Comparison of ENCODE assay signal across 25 cellular contexts in genomic region chr2:17736989-17737388, GRCh38. TPM values are rescaled to one million over a fixed set of nuclear protein-coding genes. Genes with fewer than 3 reads are reported as not detected.
A peak's percentile ranks its signal among the peaks of the same experiment; 100 is the strongest.
DNase-seq lines count a peak whose midpoint lies in the region; ATAC-seq and TF ChIP-seq lines count a peak whose summit lies in the region.
"Had no signal": no experiment of that assay in that cellular context is flagged by ENCODE, and none has a peak within 500 bp of the region (broad histone marks: within the 10 kb centered on the region; RNA-seq: fewer than 3 reads in every experiment).

No MANE protein-coding gene starts in this region.

- H3K27me3 Mint-ChIP-seq in WTC11 (ENCODE audit: low read depth): no peaks in the 10 kb centered on the region
- H3K27me3 Mint-ChIP-seq: central memory CD8-positive, alpha-beta T cell had no signal

- DNase-seq in AG20443 (ENCODE audit: low spot score) (peak; percentile 25), HT1080 (ENCODE audit: low read depth) (peak; percentile 68), brain microvascular endothelial cell (no peak), osteoblast (ENCODE audit: insufficient read length, low spot score, missing footprints) (no peak), WTC11 (ENCODE audit: low spot score) (no peak), BE2C (no peak)
- DNase-seq: activated CD8-positive, alpha-beta memory T cell treated with anti-CD3 and anti-CD28 coated beads for 24 hours; activated naive CD4-positive, alpha-beta T cell treated with Interleukin-2 at 50 U/mL for 16 hours; activated T-cell treated with anti-CD3 and anti-CD28 coated beads, Interleukin-2, amount 50 U/mL, for 4 hours; amniotic stem cell; Calu3; H7; KG1; NCI-H146; NCI-H526 treated with DMSO at 0.1 percent for 48 hours; posterior cingulate gyrus; stimulated activated naive CD8-positive, alpha-beta T cell treated with anti-CD3 and anti-CD28 coated beads, Interleukin-15, Interleukin-2, amounts not matched to agents 100 U/mL and 50 U/mL, for 24 hours; tibial artery had no signal

- no peaks in the 10 kb centered on the region for H4K20me1 ChIP-seq in osteoblast (ENCODE audit: insufficient read depth, low read length)

- no peak overlapping the region for H3K4me3 Mint-ChIP-seq in WTC11
- H3K4me3 Mint-ChIP-seq: activated T-cell treated with anti-CD3 and anti-CD28 coated beads, Interleukin-2, amount 50 U/mL, for 4 hours; central memory CD8-positive, alpha-beta T cell; neural crest cell had no signal

- H3K27me3 ChIP-seq in brain microvascular endothelial cell (replicated peaks) (no peaks in the 10 kb centered on the region), osteoblast (ENCODE audit: insufficient read depth, low read length) (no peaks in the 10 kb centered on the region), BE2C (no peaks in the 10 kb centered on the region)
- H3K27me3 ChIP-seq: gastroesophageal sphincter, tibial artery had no signal

- CTCF ChIA-PET in WTC11 (lab: Charles Lee): no interaction called here

- no peaks in the 10 kb centered on the region for H3K9me3 Mint-ChIP-seq in WTC11
- H3K9me3 Mint-ChIP-seq: activated T-cell treated with anti-CD3 and anti-CD28 coated beads, Interleukin-2, amount 50 U/mL, for 4 hours; central memory CD8-positive, alpha-beta T cell; neural crest cell had no signal

- no peak overlapping the region for H3K27ac Mint-ChIP-seq in WTC11

- peak overlapping the region; percentile 16 for H2AFZ ChIP-seq in osteoblast (ENCODE audit: low read length)

- no peak for TF ChIP-seq CTCF in brain microvascular endothelial cell (IDR thresholded peaks at IDR 0.05; ENCODE audit: low read depth, low read length, missing control alignments)
- no peak for TF ChIP-seq CTCF in osteoblast (IDR thresholded peaks at IDR 0.05; ENCODE audit: extremely low read depth, low read depth, low read length)
- no peak for TF ChIP-seq CTCF in WTC11 (IDR thresholded peaks at IDR 0.05)
- no peak for TF ChIP-seq CTCF in BE2C (IDR thresholded peaks at IDR 0.05; ENCODE audit: low read depth, low read length)

- H3K4me1 ChIP-seq in osteoblast (ENCODE audit: insufficient read depth, low read length) (peaks cover 13% of the 10 kb centered on the region), BE2C (peaks cover 10% of the 10 kb centered on the region)
- H3K4me1 ChIP-seq: gastroesophageal sphincter had no signal

- H3K4me2 ChIP-seq in osteoblast (ENCODE audit: insufficient read depth, low read length): peak overlapping the region; percentile 1

- peak overlapping the region; percentile 86 for H3K27ac ChIP-seq in brain microvascular endothelial cell
- H3K27ac ChIP-seq in osteoblast (ENCODE audit: low read depth, low read length): peak overlapping the region; percentile 74
- H3K27ac ChIP-seq: gastroesophageal sphincter, tibial artery had no signal

- no peaks in the 10 kb centered on the region for H3K9me3 ChIP-seq in osteoblast (ENCODE audit: low read depth, low read length)
- no peaks in the 10 kb centered on the region for H3K9me3 ChIP-seq in BE2C
- H3K9me3 ChIP-seq: gastroesophageal sphincter, tibial artery had no signal

- peaks cover 17% of the 10 kb centered on the region for H3K36me3 ChIP-seq in brain microvascular endothelial cell (replicated peaks)
- H3K36me3 ChIP-seq in osteoblast (ENCODE audit: insufficient read depth, low read length): peaks cover 19% of the 10 kb centered on the region
- H3K36me3 ChIP-seq in BE2C: peaks cover 29% of the 10 kb centered on the region

- ATAC-seq in GM21526 (IDR thresholded peaks at IDR 0.05; ENCODE audit: low FRiP score, unreplicated experiment) (no peak), GM19452 (IDR thresholded peaks at IDR 0.05; ENCODE audit: unreplicated experiment) (no peak), WTC11 (no peak)
- ATAC-seq: activated T-cell treated with anti-CD3 and anti-CD28 coated beads, Interleukin-2, amount 50 U/mL, for 4 hours; gastroesophageal sphincter; stimulated activated naive CD8-positive, alpha-beta T cell treated with anti-CD3 and anti-CD28 coated beads, Interleukin-15, Interleukin-2, amounts not matched to agents 100 U/mL and 50 U/mL, for 24 hours had no signal

- H3K4me1 Mint-ChIP-seq in WTC11: no peaks in the 10 kb centered on the region
- H3K4me1 Mint-ChIP-seq: central memory CD8-positive, alpha-beta T cell; neural crest cell had no signal

- in situ Hi-C loops in brain microvascular endothelial cell (cut with HindIII; ENCODE audit: low pct_ligation_motif_present, low sequenced_read_pairs): no loop called here

- H3K79me2 ChIP-seq in osteoblast (ENCODE audit: insufficient read depth, low read length): peaks cover 7% of the 10 kb centered on the region

- POLR2A ChIA-PET in WTC11 (lab: Charles Lee): no interaction called here

- H3K36me3 Mint-ChIP-seq in WTC11: peaks cover 48% of the 10 kb centered on the region

- no peak overlapping the region for H3K4me3 ChIP-seq in brain microvascular endothelial cell (ENCODE audit: low read depth, low read length)
- no peak overlapping the region for H3K4me3 ChIP-seq in osteoblast (ENCODE audit: insufficient read depth, low read length)
- no peak overlapping the region for H3K4me3 ChIP-seq in BE2C (ENCODE audit: low read depth, low read length)
- H3K4me3 ChIP-seq: gastroesophageal sphincter, lung, skin epidermis, tibial artery had no signal

TF ChIP-seq in WTC11, 78 proteins besides CTCF, POLR2A, EP300 and RAD21:
- TF ChIP-seq USF1 (CRISPR knock-in tag; IDR thresholded peaks at IDR 0.05): no peak
- no peak for TF ChIP-seq TEAD1 (CRISPR knock-in tag; IDR thresholded peaks at IDR 0.05)
- no peak for TF ChIP-seq E2F4 (CRISPR knock-in tag; IDR thresholded peaks at IDR 0.05; ENCODE audit: borderline replicate concordance, low read depth)
- no peak for TF ChIP-seq ZNF423 (CRISPR knock-in tag; IDR thresholded peaks at IDR 0.05)
- TF ChIP-seq, protein P1, sequence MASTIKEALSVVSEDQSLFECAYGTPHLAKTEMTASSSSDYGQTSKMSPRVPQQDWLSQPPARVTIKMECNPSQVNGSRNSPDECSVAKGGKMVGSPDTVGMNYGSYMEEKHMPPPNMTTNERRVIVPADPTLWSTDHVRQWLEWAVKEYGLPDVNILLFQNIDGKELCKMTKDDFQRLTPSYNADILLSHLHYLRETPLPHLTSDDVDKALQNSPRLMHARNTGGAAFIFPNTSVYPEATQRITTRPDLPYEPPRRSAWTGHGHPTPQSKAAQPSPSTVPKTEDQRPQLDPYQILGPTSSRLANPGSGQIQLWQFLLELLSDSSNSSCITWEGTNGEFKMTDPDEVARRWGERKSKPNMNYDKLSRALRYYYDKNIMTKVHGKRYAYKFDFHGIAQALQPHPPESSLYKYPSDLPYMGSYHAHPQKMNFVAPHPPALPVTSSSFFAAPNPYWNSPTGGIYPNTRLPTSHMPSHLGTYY (CRISPR knock-in tag; IDR thresholded peaks at IDR 0.05): no peak
- TF ChIP-seq ZNF671 (CRISPR knock-in tag; IDR thresholded peaks at IDR 0.05): no peak
- TF ChIP-seq CREM (CRISPR knock-in tag; IDR thresholded peaks at IDR 0.05): no peak
- TF ChIP-seq ZNF232 (CRISPR knock-in tag; IDR thresholded peaks at IDR 0.05): no peak

RNA-seq across cellular contexts. Expression of gene SMC6, which starts 16.6 kb away (rescaled TPM):
- total RNA-seq in HT1080 (2014; rRNA removed; shearing (Covaris generic)): 18.0 and 19.6 TPM in 2 replicates
- polyA plus RNA-seq in HT1080 (2015; cell fraction: cytosol; rRNA removed): 18.8 and 22.2 TPM in 2 replicates
- polyA plus RNA-seq in HT1080 (2015; cell fraction: nucleus; rRNA removed): 40.2 and 43.7 TPM in 2 replicates
- total RNA-seq in osteoblast: 22.4 and 25.3 TPM in 2 replicates
- total RNA-seq in WTC11 (2021): 39.9 to 46.7 TPM (median 40.5 TPM) in 3 replicates
- polyA plus RNA-seq in BE2C (2012; ENCODE audit: insufficient read depth, insufficient read length, low read depth): 10.4 TPM

RNA-seq across cellular contexts. Expression of gene GEN1, which starts 16.9 kb away (rescaled TPM):
- 11.0 and 11.9 TPM in 2 replicates for total RNA-seq in HT1080 (2014; rRNA removed; shearing (Covaris generic))
- 6.2 and 8.2 TPM in 2 replicates for polyA plus RNA-seq in HT1080 (2015; cell fraction: cytosol; rRNA removed)
- 43.0 and 52.9 TPM in 2 replicates for polyA plus RNA-seq in HT1080 (2015; cell fraction: nucleus; rRNA removed)
- total RNA-seq in osteoblast (8.3 and 12.4 TPM in 2 replicates), WTC11 (2021) (21.1 to 23.9 TPM (median 23.7 TPM) in 3 replicates)
- 6.5 TPM for polyA plus RNA-seq in BE2C (2012; ENCODE audit: insufficient read depth, insufficient read length, low read depth)

Comparison
In these comparisons a context has a peak if more than half of its experiments do, and no peak if none do; other contexts are left out.
1. DNase-seq: peak in AG20443 (single experiment) and HT1080 (single experiment); none in brain microvascular endothelial cell (single experiment), osteoblast (single experiment), WTC11 (single experiment) and BE2C (single experiment).